In the genomic region with DNA sequence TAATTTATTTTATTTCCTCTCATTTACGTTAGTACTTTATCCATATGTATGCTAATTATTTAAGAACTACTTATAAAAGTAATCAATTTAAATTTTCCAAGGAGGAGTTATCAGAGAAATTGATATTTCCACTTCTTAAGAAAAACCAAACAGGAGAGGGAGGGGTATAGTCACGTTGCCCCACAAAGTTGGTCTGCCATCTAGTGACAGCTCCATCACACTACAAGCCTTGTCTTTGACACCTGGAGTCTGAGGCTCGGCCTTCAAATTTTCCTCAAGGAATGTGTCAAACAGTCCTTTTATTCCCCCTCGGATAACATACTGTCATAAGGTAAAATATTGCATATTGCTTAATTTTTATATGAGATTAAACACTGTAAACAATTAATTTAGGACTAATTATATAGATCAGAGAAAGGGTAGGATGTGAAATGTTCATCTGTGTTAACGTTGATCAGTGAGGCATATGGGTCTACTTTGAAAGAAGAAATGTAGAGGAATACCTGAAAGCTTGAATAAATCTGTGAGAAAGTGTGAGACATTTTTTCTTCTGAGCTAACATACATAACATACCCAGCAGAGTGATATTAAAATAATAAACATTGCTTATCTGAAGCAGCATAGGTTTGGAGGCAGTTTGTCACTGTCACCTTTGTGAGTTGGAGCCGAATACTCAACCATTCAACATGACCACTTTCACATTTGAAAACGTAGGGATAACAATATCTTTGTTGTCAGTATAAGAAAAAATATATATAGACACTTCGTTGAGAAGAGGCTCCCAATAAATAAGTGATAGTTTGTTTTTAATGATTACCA, we compare ENCODE assay signal across 8 cellular contexts.
A peak's percentile ranks its signal among the peaks of the same experiment; 100 is the strongest.
DNase-seq lines count a peak whose midpoint lies in the region; ATAC-seq and TF ChIP-seq lines count a peak whose summit lies in the region.

No MANE protein-coding gene starts in this region.

- intact Hi-C loops in mammary epithelial cell (cut with micrococcal nuclease), result loop anchor here (1.0 to 10.0 kb wide), 4 partner anchors 67 to 349 kb away; a partner anchor contains a TSS

- H3K4me1 ChIP-seq in mammary epithelial cell (ENCODE audit: insufficient read depth, low read length), result no peaks in the 10 kb centered on the region

- H3K9me3 ChIP-seq in mammary epithelial cell (replicated peaks; ENCODE audit: insufficient read depth, low read length), result no peaks in the 10 kb centered on the region

- no peaks in the 10 kb centered on the region for H3K79me2 ChIP-seq in mammary epithelial cell (ENCODE audit: insufficient read depth, low read length)

- H3K36me3 ChIP-seq in mammary epithelial cell (ENCODE audit: insufficient read depth, low read length), result no peaks in the 10 kb centered on the region

- no peak overlapping the region for H3K4me2 ChIP-seq in mammary epithelial cell (ENCODE audit: insufficient read depth, low read depth, low read length)

- H3K4me3 ChIP-seq in mammary epithelial cell (replicated peaks in 1 of 3; ENCODE audit: insufficient read depth in 1 of 3, low read depth in 2 of 3, low read length in 3 of 3), result no peak overlapping the region

- WGBS in mammary epithelial cell (ENCODE audit: low coverage, missing lambda C conversion rate), result 39% methylated on average over 8 of the region's 8 CpGs

- H4K20me1 ChIP-seq in mammary epithelial cell (ENCODE audit: insufficient read depth, low read length), result no peaks in the 10 kb centered on the region

- H3K27me3 ChIP-seq in mammary epithelial cell (ENCODE audit: insufficient read depth, low read length), result no peaks in the 10 kb centered on the region

- no peak overlapping the region for H2AFZ ChIP-seq in mammary epithelial cell (ENCODE audit: low read depth, low read length)

- dilution Hi-C loops in mammary epithelial cell (cut with HindIII; ENCODE audit: low sequenced_read_pairs), result no loop called here

- peak; percentile 29 for DNase-seq in SIG-M5 treated with dmso at 0.1 percent for 504 hours (lab: John Stamatoyannopoulos, UW; ENCODE audit: unreplicated experiment)
- no peak for DNase-seq in SIG-M5 (lab: John Stamatoyannopoulos, UW)
- DNase-seq in NCI-H69 (lab: John Stamatoyannopoulos, UW), result peak; percentile 67
- DNase-seq in mammary epithelial cell, result peak; percentile 36
- peak; percentile 7 to 33 for DNase-seq in lung microvascular endothelial cell (ENCODE audit: low read depth in 2 of 2)
- no peak for DNase-seq in NCI-H1048 (lab: John Stamatoyannopoulos, UW)

- H3K9ac ChIP-seq in mammary epithelial cell (ENCODE audit: insufficient read depth, low read length), result no peak overlapping the region

- in situ Hi-C loops in mammary epithelial cell (cut with MboI; ENCODE audit: low sequenced_read_pairs in 2 of 2), result loop anchor here in 1 of 2 donors (25.0 kb wide), 1 partner anchor 352 kb away; no protein-coding TSS in a partner anchor

- TF ChIP-seq CTCF in mammary epithelial cell (conservative IDR thresholded peaks at IDR 0.05 in 1 of 2, IDR thresholded peaks at IDR 0.05 in 1 of 2; ENCODE audit: extremely low read depth in 1 of 2, insufficient read depth in 1 of 2, low read depth in 1 of 2, low read length in 2 of 2), result peak; percentile 78 to 90

- H3K27ac ChIP-seq in mammary epithelial cell (ENCODE audit: insufficient read depth, low read depth, low read length), result no peak overlapping the region

- CTCF ChIA-PET in mammary epithelial cell (lab: Charles Lee; ENCODE audit: low non-redundant PET), result no interaction called here

- peak; percentile 95 for ATAC-seq in GM19035 (IDR thresholded peaks at IDR 0.05; ENCODE audit: unreplicated experiment)
- peak; percentile 90 for ATAC-seq in HG03095 (IDR thresholded peaks at IDR 0.05; ENCODE audit: unreplicated experiment)

- no TSS peak for BruUV-seq in mammary epithelial cell (replicated peaks; lab: Mats Ljungman, UMichigan)

Comparison
In these comparisons a context has a peak if more than half of its experiments do, and no peak if none do; other contexts are left out.
1. DNase-seq: peak in SIG-M5 treated with dmso at 0.1 percent for 504 hours (single experiment), NCI-H69 (single experiment), mammary epithelial cell (single experiment) and lung microvascular endothelial cell (2 of 2); none in SIG-M5 (single experiment) and NCI-H1048 (single experiment).